8 cellular contexts compared by ENCODE assay signal in genomic region chrX:134172588-134173259, GRCh38.
DNase-seq lines count a peak whose midpoint lies in the region; ATAC-seq and TF ChIP-seq lines count a peak whose summit lies in the region.

No MANE protein-coding gene starts in this region.

- 0% methylated on average over 42 of the region's 51 CpGs; no CpG with 5 or more reads in 1 of the 2 experiments for WGBS in endodermal cell (ENCODE audit: insufficient coverage in 1 of 2, insufficient read length in 1 of 2), 2 experiments

- peaks cover 32% of the 10 kb centered on the region for H3K36me3 Mint-ChIP-seq in endodermal cell (ENCODE audit: low read depth)

- peak; percentile 29 for DNase-seq in activated CD4-positive, alpha-beta T cell treated with anti-CD3 and anti-CD28 coated beads, Interleukin-2, amount 50 U/mL, for 1 hour
- peak; percentile 63 for DNase-seq in endodermal cell
- no peak for DNase-seq in thoracic aorta (ENCODE audit: low spot score)
- DNase-seq in NCI-H82 treated with DMSO at 0.1 percent for 48 hours (lab: John Stamatoyannopoulos, UW; ENCODE audit: unreplicated experiment): no peak
- no peak for DNase-seq in NCI-H226

- H3K4me1 ChIP-seq in ES-I3 (ENCODE audit: insufficient read depth, low read length) (peaks cover 23% of the 10 kb centered on the region), endodermal cell (ENCODE audit: control insufficient read depth, insufficient read depth, low read length) (peaks cover 3% of the 10 kb centered on the region), muscle layer of colon (ENCODE audit: insufficient read depth, low read length) (no peaks in the 10 kb centered on the region), thoracic aorta (ENCODE audit: control insufficient read depth in 1 of 2, low read depth in 2 of 2) (no peaks in the 10 kb centered on the region)

- peaks cover 24% of the 10 kb centered on the region for H3K9me3 Mint-ChIP-seq in endodermal cell

- H3K9me3 ChIP-seq in ES-I3 (ENCODE audit: control insufficient read depth, insufficient read depth, low read length) (no peaks in the 10 kb centered on the region), endodermal cell (ENCODE audit: control insufficient read depth, low read length) (no peaks in the 10 kb centered on the region), muscle layer of colon (ENCODE audit: low read length) (no peaks in the 10 kb centered on the region), thoracic aorta (no peaks in the 10 kb centered on the region)

- H3K27me3 Mint-ChIP-seq in endodermal cell (ENCODE audit: insufficient read depth): no peaks in the 10 kb centered on the region

- H3K4me1 Mint-ChIP-seq in endodermal cell: peaks cover 22% of the 10 kb centered on the region

- H3K4me3 ChIP-seq in endodermal cell (ENCODE audit: low read length) (peak overlapping the region; percentile 80), muscle layer of colon (ENCODE audit: low read depth in 1 of 2, low read length in 2 of 2) (peak overlapping the region; percentile 49 to 70), thoracic aorta (peak overlapping the region; percentile 72)

- peak overlapping the region; percentile 44 for H3K27ac ChIP-seq in endodermal cell (ENCODE audit: low read depth, low read length)
- peak overlapping the region; percentile 64 for H3K27ac ChIP-seq in muscle layer of colon (ENCODE audit: low read depth, low read length)
- no peak overlapping the region for H3K27ac ChIP-seq in thoracic aorta

- TF ChIP-seq CTCF in endodermal cell (conservative IDR thresholded peaks at IDR 0.05) (no peak), thoracic aorta (IDR thresholded peaks at IDR 0.05) (no peak)

- ATAC-seq in HG03097 (IDR thresholded peaks at IDR 0.05; ENCODE audit: low FRiP score, unreplicated experiment) (peak; percentile 54), thoracic aorta (ENCODE audit: insufficient number of reproducible peaks, low FRiP score, low read depth) (no peak)

- H3K27me3 ChIP-seq in endodermal cell (ENCODE audit: control insufficient read depth, insufficient read depth, low read length, poor library complexity, severe bottlenecking) (no peaks in the 10 kb centered on the region), muscle layer of colon (ENCODE audit: control insufficient read depth in 1 of 2, insufficient read depth in 2 of 2, low read length in 2 of 2) (peaks cover 0 to 8% of the 10 kb centered on the region in 2 donors), thoracic aorta (replicated peaks; ENCODE audit: insufficient read depth) (no peaks in the 10 kb centered on the region)

- H3K4me3 Mint-ChIP-seq in endodermal cell: peak overlapping the region; percentile 88

- H3K9ac ChIP-seq in ES-I3 (ENCODE audit: low read depth, low read length) (peak overlapping the region; percentile 92), endodermal cell (ENCODE audit: extremely low read depth, low read length, poor library complexity, severe bottlenecking) (peak overlapping the region; percentile 28), muscle layer of colon (ENCODE audit: low read length) (peak overlapping the region; percentile 23)

- H3K36me3 ChIP-seq in ES-I3 (ENCODE audit: insufficient read depth, low read length) (peaks cover 15% of the 10 kb centered on the region), endodermal cell (ENCODE audit: control insufficient read depth, insufficient read depth, low read length) (peaks cover 11% of the 10 kb centered on the region), muscle layer of colon (ENCODE audit: insufficient read depth, low read length) (no peaks in the 10 kb centered on the region), thoracic aorta (no peaks in the 10 kb centered on the region)

- peak overlapping the region; percentile 94 for H3K27ac Mint-ChIP-seq in endodermal cell

Comparison
In these comparisons a context has a peak if more than half of its experiments do, and no peak if none do; other contexts are left out.
1. H3K9ac ChIP-seq: peak in every context shown above with its lines; median percentile 92 in ES-I3; 28 in endodermal cell; 23 in muscle layer of colon.
2. DNase-seq: peak in activated CD4-positive, alpha-beta T cell treated with anti-CD3 and anti-CD28 coated beads, Interleukin-2, amount 50 U/mL, for 1 hour (single experiment) and endodermal cell (single experiment); none in thoracic aorta (single experiment), NCI-H82 treated with DMSO at 0.1 percent for 48 hours (single experiment) and NCI-H226 (single experiment).
3. H3K27ac ChIP-seq: peak in endodermal cell (single experiment) and muscle layer of colon (single experiment); none in thoracic aorta (0 of 2).
4. Peak in every context shown above with its lines, with median percentiles within 50 percentile points of each other: H3K4me3 ChIP-seq.